ENCODE assay signal across 21 cellular contexts in genomic region chr3:38970851-38971638, GRCh38.
"Had no signal": no experiment of that assay in that cellular context is flagged by ENCODE, and none has a peak within 500 bp of the region (broad histone marks: within the 10 kb centered on the region; RNA-seq: fewer than 3 reads in every experiment).

No MANE protein-coding gene starts in this region.

- H3K27me3 ChIP-seq: colonic mucosa, foreskin keratinocyte, gastrocnemius medialis had no signal

- H3K27ac ChIP-seq: colonic mucosa, epithelial cell of prostate, foreskin keratinocyte, gastrocnemius medialis, heart right ventricle, left lung, lower lobe of right lung had no signal

- H3K36me3 ChIP-seq: colonic mucosa, gastrocnemius medialis, heart right ventricle, left lung, lower lobe of right lung had no signal

- H3K4me1 ChIP-seq: colonic mucosa, gastrocnemius medialis, left lung, lower lobe of right lung had no signal

- H3K27ac Mint-ChIP-seq: dendritic cell treated with granulocyte-macrophage colony-stimulating factor and Interleukin-4, amounts not matched to agents 40 ng/mL and 50 ng/mL, for 4 days; effector memory CD8-positive, alpha-beta T cell; endodermal cell had no signal

- ATAC-seq: effector memory CD8-positive, alpha-beta T cell; esophagus mucosa; foreskin keratinocyte; gastrocnemius medialis; heart right ventricle; left cardiac atrium; left lung; left ventricle myocardium superior; lower lobe of right lung had no signal

- H3K4me3 ChIP-seq: colonic mucosa, gastrocnemius medialis, heart right ventricle, left lung, lower lobe of right lung had no signal

- H3K9me3 Mint-ChIP-seq: dendritic cell treated with granulocyte-macrophage colony-stimulating factor and Interleukin-4, amounts not matched to agents 40 ng/mL and 50 ng/mL, for 4 days; effector memory CD8-positive, alpha-beta T cell; endodermal cell had no signal

- H3K4me3 Mint-ChIP-seq: dendritic cell treated with granulocyte-macrophage colony-stimulating factor and Interleukin-4, amounts not matched to agents 40 ng/mL and 50 ng/mL, for 4 days; effector memory CD8-positive, alpha-beta T cell; endodermal cell had no signal

- H3K9me3 ChIP-seq: colonic mucosa, gastrocnemius medialis, heart right ventricle, left lung, lower lobe of right lung had no signal

- DNase-seq: colonic mucosa; cortex of kidney; effector CD8-positive, alpha-beta T cell; effector memory CD8-positive, alpha-beta T cell; endodermal cell; erythroblast; foreskin keratinocyte; gastrocnemius medialis; glutamatergic neuron; head of caudate nucleus; heart right ventricle; hippocampal formation; left cardiac atrium; left lung; left ventricle myocardium superior; lower lobe of right lung; mesenchymal stem cell; midbrain had no signal
